In the genomic region with DNA sequence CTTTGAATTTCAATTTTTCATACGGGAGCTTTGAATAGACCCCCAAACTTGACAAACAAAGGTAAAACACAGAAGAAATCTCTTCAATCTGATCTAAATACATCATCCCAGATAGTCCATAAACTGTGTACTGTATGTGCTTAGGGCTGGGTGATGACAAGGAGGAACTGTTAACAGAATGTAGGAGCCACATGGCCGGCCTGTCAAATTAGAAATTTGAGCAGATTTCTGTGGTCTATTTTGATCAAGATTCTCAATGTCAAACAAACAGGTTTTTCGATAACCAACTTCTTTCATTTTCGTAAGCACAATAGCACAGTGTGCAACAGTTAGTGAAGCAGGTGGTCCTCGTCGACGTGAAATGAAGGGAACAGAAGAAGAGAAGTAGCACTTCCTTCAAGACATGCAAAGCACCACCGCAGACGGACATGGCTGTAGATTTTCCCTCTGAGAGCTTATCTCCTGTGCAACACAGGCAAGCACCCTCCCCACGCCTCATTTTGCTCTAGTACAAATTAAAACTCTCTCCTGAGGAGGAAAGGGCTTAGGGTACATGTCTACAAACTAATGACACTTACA, we compare ENCODE assay signal across 12 cellular contexts.
DNase-seq lines count a peak whose midpoint lies in the region; ATAC-seq and TF ChIP-seq lines count a peak whose summit lies in the region.
"Had no signal": no experiment of that assay in that cellular context is flagged by ENCODE, and none has a peak within 500 bp of the region (broad histone marks: within the 10 kb centered on the region; RNA-seq: fewer than 3 reads in every experiment).

No MANE protein-coding gene starts in this region.

- H3K27ac Mint-ChIP-seq in CD4-positive, alpha-beta T cell, result no peak overlapping the region
- H3K27ac Mint-ChIP-seq: activated CD8-positive, alpha-beta T cell treated with anti-CD3 and anti-CD28 coated beads, Interleukin-2, amount 10 ng/mL, durations not matched to agents 7 days and 5 days; nephron had no signal

- no peak for TF ChIP-seq POLR2A in GM18505 (IDR thresholded peaks at IDR 0.05; ENCODE audit: borderline replicate concordance, extremely low read depth, insufficient read depth, insufficient read length)

- POLR2A ChIA-PET in OCI-LY7 (lab: Charles Lee), result interaction anchor here (0.7 to 1.1 kb wide), 7 partner anchors 10 to 763 kb away, joined by 3 to 5 read pairs (median 3); no protein-coding TSS in a partner anchor
- POLR2A ChIA-PET in CD4-positive, alpha-beta T cell (lab: Charles Lee), result no interaction called here

- CTCF ChIA-PET in OCI-LY7 (lab: Charles Lee; ENCODE audit: unreplicated experiment), result interaction anchor here (0.6 kb wide), 1 partner anchor 740 kb away, joined by 8 read pairs; no protein-coding TSS in a partner anchor
- CTCF ChIA-PET in CD4-positive, alpha-beta T cell (lab: Charles Lee), result no interaction called here

- H3K36me3 ChIP-seq in OCI-LY7 (ENCODE audit: insufficient read depth, low read length), result no peaks in the 10 kb centered on the region

- H3K27me3 ChIP-seq in CD4-positive, alpha-beta T cell (ENCODE audit: control insufficient read depth, insufficient read depth, low read length), result no peaks in the 10 kb centered on the region

- H3K27me3 Mint-ChIP-seq in CD4-positive, alpha-beta T cell, result no peaks in the 10 kb centered on the region

- peak overlapping the region; percentile 65 for H3K4me2 ChIP-seq in OCI-LY7 (ENCODE audit: low read length)

- no peaks in the 10 kb centered on the region for H4K20me1 ChIP-seq in OCI-LY7 (ENCODE audit: insufficient read depth, low read length)

- peak overlapping the region; percentile 92 for H3K27ac ChIP-seq in OCI-LY7 (ENCODE audit: low read depth, low read length, poor library complexity, severe bottlenecking)
- H3K27ac ChIP-seq in CD4-positive, alpha-beta T cell (ENCODE audit: low read depth, low read length), result no peak overlapping the region

- H3K9me2 ChIP-seq in OCI-LY7 (ENCODE audit: insufficient read depth, low read length), result no peaks in the 10 kb centered on the region

- no peaks in the 10 kb centered on the region for H3K4me1 Mint-ChIP-seq in CD4-positive, alpha-beta T cell (ENCODE audit: low read depth)

- H3K9me3 ChIP-seq in OCI-LY7 (ENCODE audit: low read length), result no peaks in the 10 kb centered on the region
- no peaks in the 10 kb centered on the region for H3K9me3 ChIP-seq in CD4-positive, alpha-beta T cell (ENCODE audit: control insufficient read depth, low read length)

- intact Hi-C loops in OCI-LY7 (cut with micrococcal nuclease; ENCODE audit: unreplicated experiment), result loop anchor here (1.0 kb wide), 1 partner anchor 71 kb away; no protein-coding TSS in a partner anchor
- intact Hi-C loops in CD4-positive, alpha-beta T cell (cut with DNase I, micrococcal nuclease), result no loop called here

- peak overlapping the region; percentile 33 for H3K4me3 ChIP-seq in OCI-LY7 (ENCODE audit: low read depth, low read length, poor library complexity, severe bottlenecking)

- H3K79me2 ChIP-seq in OCI-LY7 (ENCODE audit: insufficient read depth, low read depth, low read length), result no peaks in the 10 kb centered on the region

- H3K4me1 ChIP-seq in OCI-LY7 (ENCODE audit: insufficient read depth, low read length, poor library complexity, severe bottlenecking), result peaks cover 58% of the 10 kb centered on the region

- BruUV-seq in OCI-LY7 (replicated peaks; lab: Mats Ljungman, UMichigan), result no TSS peak

- TF ChIP-seq CTCF in OCI-LY7 (conservative IDR thresholded peaks at IDR 0.05; ENCODE audit: low read length) (no peak), omental fat pad (IDR thresholded peaks at IDR 0.05) (no peak)
- TF ChIP-seq CTCF in CD4-positive, alpha-beta T cell (IDR thresholded peaks at IDR 0.05), result no peak

- DNase-seq in OCI-LY7 (ENCODE audit: low spot score) (peak; percentile 91), omental fat pad (ENCODE audit: low spot score) (no peak), NCI-H1436 (lab: John Stamatoyannopoulos, UW) (no peak), NCI-H526 (lab: John Stamatoyannopoulos, UW) (no peak)
- no peak for DNase-seq in CD4-positive, alpha-beta T cell
- DNase-seq: activated CD8-positive, alpha-beta T cell treated with anti-CD3 and anti-CD28 coated beads, Interleukin-2, amount 10 ng/mL, durations not matched to agents 7 days and 5 days; anterior cingulate cortex; NCI-H2171 treated with DMSO at 0.1 percent for 48 hours had no signal

- peak overlapping the region; percentile 65 for H2AFZ ChIP-seq in OCI-LY7 (ENCODE audit: low read length)

- ATAC-seq in GM18505 (IDR thresholded peaks at IDR 0.05; ENCODE audit: unreplicated experiment) (peak; percentile 86), GM21381 (IDR thresholded peaks at IDR 0.05; ENCODE audit: unreplicated experiment) (peak; percentile 97), HG03045 (IDR thresholded peaks at IDR 0.05; ENCODE audit: unreplicated experiment) (peak; percentile 92), omental fat pad (ENCODE audit: low FRiP score) (no peak)
- ATAC-seq in CD4-positive, alpha-beta T cell (ENCODE audit: poor library complexity), result no peak
- ATAC-seq: activated CD8-positive, alpha-beta T cell treated with anti-CD3 and anti-CD28 coated beads, Interleukin-2, amount 10 ng/mL, durations not matched to agents 7 days and 5 days had no signal

- H3K36me3 Mint-ChIP-seq in CD4-positive, alpha-beta T cell (ENCODE audit: low read depth), result peaks cover 17% of the 10 kb centered on the region

- no peak overlapping the region for H3K4me3 Mint-ChIP-seq in CD4-positive, alpha-beta T cell
- H3K4me3 Mint-ChIP-seq: activated CD8-positive, alpha-beta T cell treated with anti-CD3 and anti-CD28 coated beads, Interleukin-2, amount 10 ng/mL, durations not matched to agents 7 days and 5 days; nephron had no signal

- no peaks in the 10 kb centered on the region for H3K9me3 Mint-ChIP-seq in CD4-positive, alpha-beta T cell
- H3K9me3 Mint-ChIP-seq: nephron had no signal

Comparison
In these comparisons a context has a peak if more than half of its experiments do, and no peak if none do; other contexts are left out.
1. ATAC-seq: peak in GM18505 (single experiment), GM21381 (single experiment) and HG03045 (single experiment); none in omental fat pad (single experiment) and CD4-positive, alpha-beta T cell (single experiment).